Comparison of ENCODE assay signal across 14 cellular contexts in genomic region chr5:55177078-55177477, GRCh38. TPM values are rescaled to one million over a fixed set of nuclear protein-coding genes. Genes with fewer than 3 reads are reported as not detected.
DNase-seq lines count a peak whose midpoint lies in the region; ATAC-seq and TF ChIP-seq lines count a peak whose summit lies in the region.
"Had no signal": no experiment of that assay in that cellular context is flagged by ENCODE, and none has a peak within 500 bp of the region (broad histone marks: within the 10 kb centered on the region; RNA-seq: fewer than 3 reads in every experiment).

No MANE protein-coding gene starts in this region.

- no peak for TF ChIP-seq POLR2A in adrenal gland (IDR thresholded peaks at IDR 0.05)

- DNase-seq in H9: no peak
- no peak for DNase-seq in Panc1 (ENCODE audit: low read depth, low spot score)
- no peak for DNase-seq in activated gamma-delta T cell (lab: John Stamatoyannopoulos, UW)
- DNase-seq in HuH-7.5 (ENCODE audit: low spot score): no peak
- DNase-seq in adrenal gland: no peak
- DNase-seq: activated CD4-positive, CD25-positive, alpha-beta regulatory T cell had no signal

- WGBS in H9 (ENCODE audit: extremely low coverage, insufficient read length, low lambda C conversion rate): no CpG with 5 or more reads among the region's 2 CpGs
- WGBS in adrenal gland, 4 donors: 15 to 28% (median 24%) methylated on average over 2 of the region's 2 CpGs

- ATAC-seq in Panc1 (no peak), GM18868 (IDR thresholded peaks at IDR 0.05; ENCODE audit: unreplicated experiment) (no peak)

- H2BK5ac ChIP-seq in H9 (ENCODE audit: insufficient read length, low read length): no peak overlapping the region

- H4K20me1 ChIP-seq in BLaER1 treated with 17β-estradiol and CSF1 and Interleukin-3, amounts not matched to agents 10 nM and 100 nM: peaks cover 0 to 22% (median 10%) of the 10 kb centered on the region in 11 experiments; a peak in 13 of 22 replicates
- H4K20me1 ChIP-seq in H9 (ENCODE audit: control insufficient read depth, insufficient read depth, insufficient read length): no peaks in the 10 kb centered on the region

- no peak overlapping the region for H3K23ac ChIP-seq in H9 (ENCODE audit: insufficient read length, low read depth, low read length)

- peaks cover 36 to 66% (median 60%) of the 10 kb centered on the region in 11 experiments for H3K27me3 ChIP-seq in BLaER1 treated with 17β-estradiol and CSF1 and Interleukin-3, amounts not matched to agents 10 nM and 100 nM
- H3K27me3 ChIP-seq in H9 (ENCODE audit: insufficient read depth, low read length) (peaks cover 42% of the 10 kb centered on the region), Panc1 (ENCODE audit: control insufficient read depth, insufficient read depth, low read length) (no peaks in the 10 kb centered on the region), iPS-18a (ENCODE audit: control insufficient read depth, insufficient read depth, low read length) (peaks cover 96% of the 10 kb centered on the region), adrenal gland (peaks cover 65% of the 10 kb centered on the region)
- H3K27me3 ChIP-seq: body of pancreas had no signal

- H3K18ac ChIP-seq in H9 (ENCODE audit: insufficient read length, low read depth, low read length): no peak overlapping the region

- BruUV-seq in Panc1 (replicated peaks; lab: Mats Ljungman, UMichigan): no TSS peak

- no peaks in the 10 kb centered on the region for H3K9me3 ChIP-seq in BLaER1 treated with 17β-estradiol and CSF1 and Interleukin-3, amounts not matched to agents 10 nM and 100 nM (replicated peaks in 1 of 11)
- H3K9me3 ChIP-seq in H9 (ENCODE audit: control insufficient read depth, low read depth, low read length) (no peaks in the 10 kb centered on the region), Panc1 (ENCODE audit: control insufficient read depth, insufficient read depth, low read depth, low read length) (no peaks in the 10 kb centered on the region), iPS-18a (ENCODE audit: control insufficient read depth, low read depth, low read length) (no peaks in the 10 kb centered on the region), adrenal gland (replicated peaks in 1 of 3) (no peaks in the 10 kb centered on the region)
- H3K9me3 ChIP-seq: body of pancreas had no signal

- H3K4me1 ChIP-seq in BLaER1 treated with 17β-estradiol and CSF1 and Interleukin-3, amounts not matched to agents 10 nM and 100 nM: peaks cover 24 to 34% (median 30%) of the 10 kb centered on the region in 10 experiments
- H3K4me1 ChIP-seq in H9 (ENCODE audit: insufficient read depth, low read length) (no peaks in the 10 kb centered on the region), Panc1 (ENCODE audit: control insufficient read depth, insufficient read depth, low read length) (peaks cover 24% of the 10 kb centered on the region), iPS-18a (ENCODE audit: control insufficient read depth, low read depth, low read length) (peaks cover 13% of the 10 kb centered on the region), adrenal gland (replicated peaks in 1 of 2) (peaks cover 13 to 25% of the 10 kb centered on the region in 2 donors)

- peaks cover 6% of the 10 kb centered on the region for H3K23me2 ChIP-seq in H9 (ENCODE audit: insufficient read length, low read depth, low read length, poor library complexity, severe bottlenecking)

- H3T11ph ChIP-seq in H9 (ENCODE audit: low read length): no peak overlapping the region

- no peak overlapping the region for H2BK20ac ChIP-seq in H9 (ENCODE audit: low read depth, low read length, poor library complexity, severe bottlenecking)

- H3K4me3 ChIP-seq in BLaER1 treated with 17β-estradiol and CSF1 and Interleukin-3, amounts not matched to agents 10 nM and 100 nM: peak overlapping the region in 2 of 10 experiments; percentile 49 to 54; a peak in 3 of 20 replicates
- H3K4me3 ChIP-seq in Panc1 (ENCODE audit: low read depth in 2 of 2, low read length in 2 of 2) (peak overlapping the region; percentile 44 to 59), iPS-18a (ENCODE audit: low read length) (peak overlapping the region; percentile 68), adrenal gland (no peak overlapping the region)

- H3K9ac ChIP-seq in BLaER1 treated with 17β-estradiol and CSF1 and Interleukin-3, amounts not matched to agents 10 nM and 100 nM: no peak overlapping the region
- H3K9ac ChIP-seq in H9 (ENCODE audit: extremely low read depth, insufficient read length, low read length) (no peak overlapping the region), iPS-18a (ENCODE audit: low read length) (no peak overlapping the region)

- POLR2A ChIA-PET in Panc1 (lab: Charles Lee): interaction anchor here (0.5 kb wide), 1 partner anchor 1672 kb away, joined by 7 read pairs; no protein-coding TSS in a partner anchor

- no peak overlapping the region for H4K5ac ChIP-seq in H9 (ENCODE audit: insufficient read length, low read depth, low read length)

- no peak overlapping the region for H3K14ac ChIP-seq in H9 (ENCODE audit: insufficient read depth, low read length)

- in situ Hi-C loops in Panc1 (cut with HindIII; ENCODE audit: low pct_unique_long_range_greater_than_20kb, low sequenced_read_pairs): no loop called here

- no peak overlapping the region for H3K27ac Mint-ChIP-seq in H9
- H3K27ac Mint-ChIP-seq: CD4-positive, CD25-positive, alpha-beta regulatory T cell had no signal

- no peak overlapping the region for H2AFZ ChIP-seq in H9 (ENCODE audit: low read length)

- H3K79me2 ChIP-seq in H9 (ENCODE audit: insufficient read depth, low read length): no peaks in the 10 kb centered on the region

- peaks cover 0 to 6% of the 10 kb centered on the region in 2 experiments; a peak in 2 of 5 replicates for H3K9me3 Mint-ChIP-seq in H9

- no peaks in the 10 kb centered on the region for H3K36me3 Mint-ChIP-seq in H9 (ENCODE audit: insufficient read depth in 1 of 3, low read depth in 3 of 3)
- H3K36me3 Mint-ChIP-seq: CD4-positive, CD25-positive, alpha-beta regulatory T cell had no signal

- no peak overlapping the region for H2AK5ac ChIP-seq in H9 (ENCODE audit: insufficient read length, low read length)

- peaks cover 24 to 31% of the 10 kb centered on the region in 2 experiments for H3K4me1 Mint-ChIP-seq in H9

- TF ChIP-seq CTCF in H9 (conservative IDR thresholded peaks at IDR 0.05): no peak
- no peak for TF ChIP-seq CTCF in Panc1 (IDR thresholded peaks at IDR 0.05)
- no peak for TF ChIP-seq CTCF in adrenal gland (IDR thresholded peaks at IDR 0.05)

- no peaks in the 10 kb centered on the region for H3K79me1 ChIP-seq in H9 (ENCODE audit: insufficient read depth, low read depth, low read length, poor library complexity, severe bottlenecking)

- H4K8ac ChIP-seq in H9 (replicated peaks; ENCODE audit: insufficient read length, low read depth, low read length): no peak overlapping the region

- no peak overlapping the region for H3K4ac ChIP-seq in H9 (ENCODE audit: low read depth, low read length)

- CTCF ChIA-PET in Panc1 (lab: Charles Lee): interaction anchor here (0.6 kb wide), 1 partner anchor 759 kb away, joined by 13 read pairs; no protein-coding TSS in a partner anchor

- H3K36me3 ChIP-seq in BLaER1 treated with 17β-estradiol and CSF1 and Interleukin-3, amounts not matched to agents 10 nM and 100 nM: no peaks in the 10 kb centered on the region
- no peaks in the 10 kb centered on the region for H3K36me3 ChIP-seq in Panc1 (ENCODE audit: control insufficient read depth, insufficient read depth, low read length)
- H3K36me3 ChIP-seq in iPS-18a (ENCODE audit: control insufficient read depth, low read depth, low read length): no peaks in the 10 kb centered on the region
- no peaks in the 10 kb centered on the region for H3K36me3 ChIP-seq in adrenal gland (replicated peaks in 1 of 2)

- peaks cover 98% of the 10 kb centered on the region for H3K27me3 Mint-ChIP-seq in H9 (ENCODE audit: low read depth)

- H3K27ac ChIP-seq in BLaER1 treated with 17β-estradiol and CSF1 and Interleukin-3, amounts not matched to agents 10 nM and 100 nM: no peak overlapping the region
- H3K27ac ChIP-seq in H9 (ENCODE audit: insufficient read length, low read depth, low read length) (no peak overlapping the region), Panc1 (ENCODE audit: low read length) (peak overlapping the region; percentile 86), iPS-18a (ENCODE audit: low read length) (no peak overlapping the region), adrenal gland (no peak overlapping the region)
- H3K27ac ChIP-seq: body of pancreas had no signal

- H2BK15ac ChIP-seq in H9 (ENCODE audit: low read depth, low read length): no peak overlapping the region

- peak overlapping the region; percentile 78 to 98 (median 88); a peak in 20 of 22 replicates for H3K4me2 ChIP-seq in BLaER1 treated with 17β-estradiol and CSF1 and Interleukin-3, amounts not matched to agents 10 nM and 100 nM
- peak overlapping the region; percentile 87 for H3K4me2 ChIP-seq in H9 (ENCODE audit: insufficient read depth, insufficient read length, low read length)

- peak overlapping the region; percentile 66 to 80 for H3K4me3 Mint-ChIP-seq in H9

- intact Hi-C loops in Panc1 (cut with micrococcal nuclease; ENCODE audit: unreplicated experiment) (no loop called here), adrenal gland (cut with DNase I) (loop anchor here in 1 of 2 donors (10.0 kb wide), 1 partner anchor 48 kb away; the partner anchor contains the start of gene MCIDAS)

- no peak overlapping the region for H4K91ac ChIP-seq in H9 (ENCODE audit: insufficient read length, low read depth, low read length)

- no peak overlapping the region for H2BK12ac ChIP-seq in H9 (ENCODE audit: insufficient read length, low read depth, low read length)

- no peak overlapping the region for H2BK120ac ChIP-seq in H9 (ENCODE audit: low read depth, low read length, poor library complexity, severe bottlenecking)

- H3K56ac ChIP-seq in H9 (ENCODE audit: insufficient read length, low read depth, low read length): no peak overlapping the region

RNA-seq across cellular contexts. Expression of gene CDC20B, which starts 4.1 kb away (rescaled TPM):
- total RNA-seq in H9 (2021): 0.18 and 0.26 TPM in 2 replicates
- 0.08 TPM for total RNA-seq in Panc1 (2021; ENCODE audit: unreplicated experiment)
- polyA plus RNA-seq in Panc1 (2012; ENCODE audit: insufficient read length): 0.28 TPM
- not detected for total RNA-seq in adrenal gland
- not detected for polyA plus RNA-seq in adrenal gland
- total RNA-seq: body of pancreas; CD4-positive, CD25-positive, alpha-beta regulatory T cell; left colon; skeletal muscle tissue had no signal
- polyA plus RNA-seq: CD4-positive, CD25-positive, alpha-beta regulatory T cell had no signal

RNA-seq across cellular contexts. Expression of gene GPX8, which starts 17.1 kb away (rescaled TPM):
- 37.9 and 38.3 TPM in 2 replicates for total RNA-seq in H9 (2021)
- 24.8 TPM for total RNA-seq in Panc1 (2021; ENCODE audit: unreplicated experiment)
- 18.8 TPM for polyA plus RNA-seq in Panc1 (2012; ENCODE audit: insufficient read length)
- 10 to 100 TPM; 10.2 to 19.7 (median 15.7) TPM for total RNA-seq in adrenal gland
- polyA plus RNA-seq in adrenal gland: 10 to 100 TPM in 1 of 3 donors, 1 to 10 TPM in 2; 6.1 to 17.8 (median 7.2) TPM
- total RNA-seq: CD4-positive, CD25-positive, alpha-beta regulatory T cell had no signal
- polyA plus RNA-seq: CD4-positive, CD25-positive, alpha-beta regulatory T cell had no signal

RNA-seq across cellular contexts. Expression of gene MCIDAS, which starts 50.0 kb away (rescaled TPM):
- 0.26 and 0.39 TPM in 2 replicates for total RNA-seq in H9 (2021)
- 2.9 TPM for total RNA-seq in Panc1 (2021; ENCODE audit: unreplicated experiment)
- polyA plus RNA-seq in Panc1 (2012; ENCODE audit: insufficient read length): 2.3 TPM
- not detected for total RNA-seq in adrenal gland
- not detected for polyA plus RNA-seq in adrenal gland
- total RNA-seq: CD4-positive, CD25-positive, alpha-beta regulatory T cell; glomerular endothelial cell; skeletal muscle tissue had no signal
- polyA plus RNA-seq: CD4-positive, CD25-positive, alpha-beta regulatory T cell had no signal

RNA-seq across cellular contexts. Expression of gene CCNO, which starts 56.3 kb away (rescaled TPM):
- total RNA-seq in H9 (2021): 0.24 and 0.42 TPM in 2 replicates
- total RNA-seq in Panc1 (2021; ENCODE audit: unreplicated experiment): 12.3 TPM
- polyA plus RNA-seq in Panc1 (2012; ENCODE audit: insufficient read length): 20.4 TPM
- total RNA-seq in adrenal gland: 1 to 10 TPM in 1 of 8 donors, under 1 TPM in 5, not detected in 2; 0.42 to 1.1 (median 0.65) TPM
- polyA plus RNA-seq in adrenal gland: 1 to 10 TPM in 1 of 3 donors, under 1 TPM in 1, not detected in 1; 0.81 to 1.1 TPM
- total RNA-seq: CD4-positive, CD25-positive, alpha-beta regulatory T cell; skeletal muscle tissue had no signal
- polyA plus RNA-seq: CD4-positive, CD25-positive, alpha-beta regulatory T cell had no signal

Comparison
In these comparisons a context has a peak if more than half of its experiments do, and no peak if none do; other contexts are left out.
1. H3K4me3 ChIP-seq: peak in Panc1 (2 of 2) and iPS-18a (single experiment); none in adrenal gland (0 of 4).